26 cellular contexts compared by ENCODE assay signal in genomic region chrX:22057667-22058066, GRCh38. TPM values are rescaled to one million over a fixed set of nuclear protein-coding genes. Genes with fewer than 3 reads are reported as not detected.
A peak's percentile ranks its signal among the peaks of the same experiment; 100 is the strongest.
DNase-seq lines count a peak whose midpoint lies in the region; ATAC-seq and TF ChIP-seq lines count a peak whose summit lies in the region.
"Had no signal": no experiment of that assay in that cellular context is flagged by ENCODE, and none has a peak within 500 bp of the region (broad histone marks: within the 10 kb centered on the region; RNA-seq: fewer than 3 reads in every experiment).

No MANE protein-coding gene starts in this region.

- no peaks in the 10 kb centered on the region for H3K27me3 ChIP-seq in SJCRH30
- H3K27me3 ChIP-seq: esophagus squamous epithelium, gastroesophageal sphincter had no signal

- H3K27ac ChIP-seq in SJCRH30, result no peak overlapping the region
- H3K27ac ChIP-seq: C4-2B, coronary artery, esophagus squamous epithelium, gastroesophageal sphincter, parathyroid adenoma had no signal

- peaks cover 68% of the 10 kb centered on the region for H3K4me1 Mint-ChIP-seq in activated naive CD8-positive, alpha-beta T cell treated with anti-CD3 and anti-CD28 coated beads, Interleukin-2, amount 50 U/mL, for 24 hours
- H3K4me1 Mint-ChIP-seq in type B pancreatic cell (ENCODE audit: unreplicated experiment), result no peaks in the 10 kb centered on the region

- peaks cover 0 to 7% of the 10 kb centered on the region in 2 donors for H3K9me3 Mint-ChIP-seq in activated naive CD4-positive, alpha-beta T cell treated with anti-CD3 and anti-CD28 coated beads, Interleukin-2, amount 50 U/mL, for 72 hours
- peaks cover 7% of the 10 kb centered on the region for H3K9me3 Mint-ChIP-seq in activated naive CD8-positive, alpha-beta T cell treated with anti-CD3 and anti-CD28 coated beads, Interleukin-2, amount 50 U/mL, for 24 hours
- H3K9me3 Mint-ChIP-seq in type B pancreatic cell, result peaks cover 14% of the 10 kb centered on the region
- H3K9me3 Mint-ChIP-seq: endodermal cell had no signal

- no peak for TF ChIP-seq CTCF in type B pancreatic cell (conservative IDR thresholded peaks at IDR 0.05)

- H3K4me1 ChIP-seq in SJCRH30, result peaks cover 7% of the 10 kb centered on the region; the same call in 1 of the 2 replicates
- H3K4me1 ChIP-seq: gastroesophageal sphincter, parathyroid adenoma had no signal

- no peak for DNase-seq in activated naive CD4-positive, alpha-beta T cell treated with anti-CD3 and anti-CD28 coated beads, Interleukin-2, amount 50 U/mL, for 72 hours (ENCODE audit: low spot score in 2 of 2)
- DNase-seq in activated naive CD4-positive, alpha-beta T cell treated with Interleukin-2 at 50 U/mL for 16 hours, result no peak
- peak; percentile 27 for DNase-seq in activated naive CD8-positive, alpha-beta T cell treated with anti-CD3 and anti-CD28 coated beads, Interleukin-2, amount 50 U/mL, for 24 hours
- DNase-seq in type B pancreatic cell (ENCODE audit: extremely low spot score, unreplicated experiment) (no peak), NCI-H1694 treated with DMSO at 0.1 percent for 48 hours (lab: John Stamatoyannopoulos, UW) (no peak), DMS153 (lab: John Stamatoyannopoulos, UW) (no peak), SJCRH30 (no peak)
- DNase-seq: ACHN; activated CD8-positive, alpha-beta memory T cell treated with anti-CD3 and anti-CD28 coated beads, Interleukin-2, amount 10 ng/mL, durations not matched to agents 7 days and 5 days; amygdala; endodermal cell; esophagus squamous epithelium; GDM1; NCI-H187 treated with DMSO at 0.1 percent for 48 hours; NCI-H226; nephron progenitor cell; Right ventricle myocardium superior; stimulated activated CD4-positive, alpha-beta T cell treated with anti-CD3 and anti-CD28 coated beads, Interleukin-15, amount 100 ng/mL, for 24 hours; SW 1271 had no signal

- no peak overlapping the region for H3K4me3 Mint-ChIP-seq in activated naive CD8-positive, alpha-beta T cell treated with anti-CD3 and anti-CD28 coated beads, Interleukin-2, amount 50 U/mL, for 24 hours
- no peak overlapping the region for H3K4me3 Mint-ChIP-seq in type B pancreatic cell
- H3K4me3 Mint-ChIP-seq: activated CD8-positive, alpha-beta memory T cell treated with anti-CD3 and anti-CD28 coated beads, Interleukin-2, amount 10 ng/mL, durations not matched to agents 7 days and 5 days; endodermal cell; nephron progenitor cell had no signal

- H3K27ac Mint-ChIP-seq in activated naive CD4-positive, alpha-beta T cell treated with anti-CD3 and anti-CD28 coated beads, Interleukin-2, amount 50 U/mL, for 72 hours, result peak overlapping the region; percentile 44 to 57
- H3K27ac Mint-ChIP-seq in activated naive CD8-positive, alpha-beta T cell treated with anti-CD3 and anti-CD28 coated beads, Interleukin-2, amount 50 U/mL, for 24 hours, result peak overlapping the region; percentile 85
- H3K27ac Mint-ChIP-seq in type B pancreatic cell, result peak overlapping the region; percentile 19
- H3K27ac Mint-ChIP-seq: activated CD8-positive, alpha-beta memory T cell treated with anti-CD3 and anti-CD28 coated beads, Interleukin-2, amount 10 ng/mL, durations not matched to agents 7 days and 5 days; endodermal cell; nephron progenitor cell had no signal

- no peaks in the 10 kb centered on the region for H3K27me3 Mint-ChIP-seq in activated naive CD8-positive, alpha-beta T cell treated with anti-CD3 and anti-CD28 coated beads, Interleukin-2, amount 50 U/mL, for 24 hours
- H3K27me3 Mint-ChIP-seq in type B pancreatic cell, result no peaks in the 10 kb centered on the region
- H3K27me3 Mint-ChIP-seq: activated CD8-positive, alpha-beta memory T cell treated with anti-CD3 and anti-CD28 coated beads, Interleukin-2, amount 10 ng/mL, durations not matched to agents 7 days and 5 days had no signal

- H3K4me3 ChIP-seq in SJCRH30, result no peak overlapping the region
- H3K4me3 ChIP-seq: coronary artery, esophagus squamous epithelium, gastroesophageal sphincter had no signal

- H3K36me3 Mint-ChIP-seq in activated naive CD4-positive, alpha-beta T cell treated with anti-CD3 and anti-CD28 coated beads, Interleukin-2, amount 50 U/mL, for 72 hours, result peaks cover 4 to 12% of the 10 kb centered on the region in 2 donors
- H3K36me3 Mint-ChIP-seq in activated naive CD8-positive, alpha-beta T cell treated with anti-CD3 and anti-CD28 coated beads, Interleukin-2, amount 50 U/mL, for 24 hours (ENCODE audit: low read depth), result peaks cover 38% of the 10 kb centered on the region
- H3K36me3 Mint-ChIP-seq in type B pancreatic cell, result peaks cover 5% of the 10 kb centered on the region
- H3K36me3 Mint-ChIP-seq: activated CD8-positive, alpha-beta memory T cell treated with anti-CD3 and anti-CD28 coated beads, Interleukin-2, amount 10 ng/mL, durations not matched to agents 7 days and 5 days had no signal

- H3K36me3 ChIP-seq in SJCRH30, result no peaks in the 10 kb centered on the region
- H3K36me3 ChIP-seq: esophagus squamous epithelium, gastroesophageal sphincter had no signal

- H3K9me3 ChIP-seq in SJCRH30 (replicated peaks), result no peaks in the 10 kb centered on the region
- H3K9me3 ChIP-seq: esophagus squamous epithelium, gastroesophageal sphincter had no signal

- no peak for ATAC-seq in activated naive CD4-positive, alpha-beta T cell treated with anti-CD3 and anti-CD28 coated beads, Interleukin-2, amount 50 U/mL, for 72 hours
- peak; percentile 38 for ATAC-seq in HG02642 (IDR thresholded peaks at IDR 0.05; ENCODE audit: poor library complexity, unreplicated experiment)
- peak; percentile 67 for ATAC-seq in activated naive CD8-positive, alpha-beta T cell treated with anti-CD3 and anti-CD28 coated beads, Interleukin-2, amount 50 U/mL, for 24 hours
- ATAC-seq: activated CD4-positive, CD25-positive, alpha-beta regulatory T cell treated with anti-CD3 and anti-CD28 coated beads, Interleukin-2, amount 50 U/mL, for 24 hours; activated CD8-positive, alpha-beta memory T cell treated with anti-CD3 and anti-CD28 coated beads, Interleukin-2, amount 10 ng/mL, durations not matched to agents 7 days and 5 days; gastroesophageal sphincter; sciatic nerve had no signal

RNA-seq across cellular contexts. Expression of gene PHEX, which starts 25.5 kb away (rescaled TPM):
- 1 to 10 TPM in 1 of 2 donors, under 1 TPM in 1; 0.93 to 1.5 TPM for total RNA-seq in activated naive CD4-positive, alpha-beta T cell treated with anti-CD3 and anti-CD28 coated beads, Interleukin-2, amount 50 U/mL, for 72 hours
- 1.6 and 5.7 TPM in 2 replicates for total RNA-seq in type B pancreatic cell (ENCODE audit: low replicate concordance)
- 0.73 and 1.1 TPM in 2 replicates for total RNA-seq in SJCRH30 (2014; rRNA removed; shearing (Covaris generic))

Comparison
In these comparisons a context has a peak if more than half of its experiments do, and no peak if none do; other contexts are left out.
1. ATAC-seq: peak in HG02642 (single experiment) and activated naive CD8-positive, alpha-beta T cell treated with anti-CD3 and anti-CD28 coated beads, Interleukin-2, amount 50 U/mL, for 24 hours (single experiment); none in activated naive CD4-positive, alpha-beta T cell treated with anti-CD3 and anti-CD28 coated beads, Interleukin-2, amount 50 U/mL, for 72 hours (0 of 2).
2. H3K27ac Mint-ChIP-seq: peak in every context shown above with its lines; median percentile 85 in activated naive CD8-positive, alpha-beta T cell treated with anti-CD3 and anti-CD28 coated beads, Interleukin-2, amount 50 U/mL, for 24 hours; 50 in activated naive CD4-positive, alpha-beta T cell treated with anti-CD3 and anti-CD28 coated beads, Interleukin-2, amount 50 U/mL, for 72 hours; 19 in type B pancreatic cell.